Comparison of ENCODE assay signal across 15 cellular contexts in genomic region chr16:12868169-12868568, GRCh38. TPM values are rescaled to one million over a fixed set of nuclear protein-coding genes. Genes with fewer than 3 reads are reported as not detected.
"Had no signal": no experiment of that assay in that cellular context is flagged by ENCODE, and none has a peak within 500 bp of the region (broad histone marks: within the 10 kb centered on the region; RNA-seq: fewer than 3 reads in every experiment).

No MANE protein-coding gene starts in this region.

- H3K9me3 Mint-ChIP-seq: activated CD4-positive, alpha-beta memory T cell treated with anti-CD3 and anti-CD28 coated beads, Interleukin-2, amount 10 ng/mL, durations not matched to agents 7 days and 5 days; activated naive CD4-positive, alpha-beta T cell treated with anti-CD3 and anti-CD28 coated beads, Interleukin-2, amount 50 U/mL, for 72 hours; activated T-cell treated with anti-CD3 and anti-CD28 coated beads, Interleukin-2, amount 50 U/mL, for 4 hours had no signal

- H3K27me3 Mint-ChIP-seq: activated CD4-positive, alpha-beta memory T cell treated with anti-CD3 and anti-CD28 coated beads, Interleukin-2, amount 10 ng/mL, durations not matched to agents 7 days and 5 days had no signal

- H3K27me3 ChIP-seq: pancreas had no signal

- H3K36me3 ChIP-seq: gastroesophageal sphincter, pancreas, tibial artery had no signal

- H3K4me1 ChIP-seq: gastroesophageal sphincter, pancreas, tibial artery had no signal

- DNase-seq: activated CD4-positive, alpha-beta memory T cell treated with anti-CD3 and anti-CD28 coated beads, Interleukin-2, amount 10 ng/mL, durations not matched to agents 7 days and 5 days; activated CD4-positive, alpha-beta T cell treated with anti-CD3 and anti-CD28 coated beads for 36 hours; activated gamma-delta T cell; activated T-cell treated with anti-CD3 and anti-CD28 coated beads, Interleukin-2, amount 50 U/mL, for 4 hours; caudate nucleus; erythroblast; naive B cell; pancreas; stimulated activated CD4-positive, alpha-beta T cell treated with anti-CD3 and anti-CD28 coated beads, Interleukin-15, amount 100 ng/mL, for 24 hours; stimulated activated CD4-positive, alpha-beta T cell treated with anti-CD3 and anti-CD28 coated beads, Interleukin-4, amount 100 ng/mL, for 1 hour; stimulated activated naive B cell treated with anti-CD40 and anti-IgM and Interleukin-4, amounts not matched to agents 10 μg/mL and 1 μg/mL and 100 μg/mL, for 72 hours; tibial artery had no signal

- H3K27ac ChIP-seq: gastroesophageal sphincter, pancreas, tibial artery had no signal

- H3K9me3 ChIP-seq: pancreas, tibial artery had no signal

- H3K4me3 ChIP-seq: gastroesophageal sphincter, pancreas, tibial artery had no signal

- H3K27ac Mint-ChIP-seq: activated CD4-positive, alpha-beta memory T cell treated with anti-CD3 and anti-CD28 coated beads, Interleukin-2, amount 10 ng/mL, durations not matched to agents 7 days and 5 days; activated CD4-positive, alpha-beta T cell treated with anti-CD3 and anti-CD28 coated beads for 36 hours; activated naive CD4-positive, alpha-beta T cell treated with anti-CD3 and anti-CD28 coated beads, Interleukin-2, amount 50 U/mL, for 72 hours; naive B cell; stimulated activated naive B cell treated with anti-CD40 and anti-IgM and Interleukin-4, amounts not matched to agents 10 μg/mL and 1 μg/mL and 100 μg/mL, for 72 hours had no signal

- ATAC-seq: activated CD4-positive, alpha-beta T cell treated with anti-CD3 and anti-CD28 coated beads for 36 hours; activated naive CD4-positive, alpha-beta T cell treated with anti-CD3 and anti-CD28 coated beads, Interleukin-2, amount 50 U/mL, for 72 hours; activated T-cell treated with anti-CD3 and anti-CD28 coated beads, Interleukin-2, amount 50 U/mL, for 4 hours; gastroesophageal sphincter; pancreas; stimulated activated naive B cell treated with anti-CD40 and anti-IgM and Interleukin-4, amounts not matched to agents 10 μg/mL and 1 μg/mL and 100 μg/mL, for 72 hours had no signal

- H3K4me3 Mint-ChIP-seq: activated CD4-positive, alpha-beta memory T cell treated with anti-CD3 and anti-CD28 coated beads, Interleukin-2, amount 10 ng/mL, durations not matched to agents 7 days and 5 days; activated CD4-positive, alpha-beta T cell treated with anti-CD3 and anti-CD28 coated beads for 36 hours; activated T-cell treated with anti-CD3 and anti-CD28 coated beads, Interleukin-2, amount 50 U/mL, for 4 hours; naive B cell; stimulated activated naive B cell treated with anti-CD40 and anti-IgM and Interleukin-4, amounts not matched to agents 10 μg/mL and 1 μg/mL and 100 μg/mL, for 72 hours had no signal

- H3K4me1 Mint-ChIP-seq: activated CD4-positive, alpha-beta memory T cell treated with anti-CD3 and anti-CD28 coated beads, Interleukin-2, amount 10 ng/mL, durations not matched to agents 7 days and 5 days; activated CD4-positive, alpha-beta T cell treated with anti-CD3 and anti-CD28 coated beads for 36 hours had no signal

- H3K36me3 Mint-ChIP-seq: activated naive CD4-positive, alpha-beta T cell treated with anti-CD3 and anti-CD28 coated beads, Interleukin-2, amount 50 U/mL, for 72 hours; naive B cell; stimulated activated naive B cell treated with anti-CD40 and anti-IgM and Interleukin-4, amounts not matched to agents 10 μg/mL and 1 μg/mL and 100 μg/mL, for 72 hours had no signal

RNA-seq across cellular contexts. Expression of gene SHISA9, which starts 33.2 kb away (rescaled TPM):
- total RNA-seq: lung microvascular endothelial cell had no signal
